ENCODE assay signal across 8 cellular contexts in genomic region chr14:61752626-61753025, GRCh38. TPM values are rescaled to one million over a fixed set of nuclear protein-coding genes. Genes with fewer than 3 reads are reported as not detected.
DNase-seq lines count a peak whose midpoint lies in the region; ATAC-seq and TF ChIP-seq lines count a peak whose summit lies in the region.

No MANE protein-coding gene starts in this region.

- H3K4me3 Mint-ChIP-seq in naive B cell, result peak overlapping the region in 3 of 8 donors; percentile 61 to 82 (median 72)

- H3K27ac Mint-ChIP-seq in naive B cell, result peak overlapping the region in 3 of 6 donors; percentile 1 to 69 (median 58)

- H3K27me3 Mint-ChIP-seq in naive B cell, result no peaks in the 10 kb centered on the region

- ATAC-seq in GM18520 (IDR thresholded peaks at IDR 0.05; ENCODE audit: unreplicated experiment) (peak; percentile 26), HG02870 (IDR thresholded peaks at IDR 0.05; ENCODE audit: unreplicated experiment) (peak; percentile 59), naive B cell (ENCODE audit: low read depth in 2 of 2) (peak; percentile 39 to 46)

- no peak overlapping the region for H3K4me3 ChIP-seq in tibial artery

- intact Hi-C loops in tibial artery (cut with DNase I; ENCODE audit: low total_unique reads), result loop anchor here (5.0 kb wide), 1 partner anchor 55 kb away; the partner anchor contains the start of gene HIF1A

- H3K36me3 ChIP-seq in tibial artery, result no peaks in the 10 kb centered on the region

- H3K27me3 ChIP-seq in tibial artery, result no peaks in the 10 kb centered on the region

- H3K9me3 ChIP-seq in tibial artery, result no peaks in the 10 kb centered on the region

- peaks cover 27 to 36% (median 27%) of the 10 kb centered on the region in 3 donors for H3K4me1 Mint-ChIP-seq in naive B cell

- DNase-seq in OCI-M1 (lab: John Stamatoyannopoulos, UW) (peak; percentile 31), naive B cell (peak; percentile 58), tibial artery (no peak), NCI-H1048 (lab: John Stamatoyannopoulos, UW) (no peak), UCSD-AML1 (lab: John Stamatoyannopoulos, UW; ENCODE audit: unreplicated experiment) (no peak)
- DNase-seq in activated CD4-positive, alpha-beta T cell treated with anti-CD3 and anti-CD28 coated beads for 48 hours, result no peak

- peaks cover 0 to 5% of the 10 kb centered on the region in 2 donors for H3K36me3 Mint-ChIP-seq in naive B cell

- peaks cover 0 to 33% (median 3%) of the 10 kb centered on the region in 4 donors for H3K4me1 ChIP-seq in tibial artery

- TF ChIP-seq CTCF in tibial artery (IDR thresholded peaks at IDR 0.05), result no peak

- H3K9me3 Mint-ChIP-seq in naive B cell, result peaks cover 0 to 2% (median 0%) of the 10 kb centered on the region in 7 donors

- H3K27ac ChIP-seq in tibial artery, result peak overlapping the region in 1 of 2 donors; percentile 93

RNA-seq across cellular contexts. Expression of gene SNAPC1, which starts 9.6 kb away (rescaled TPM):
- 1 to 10 TPM; 5.2 to 7.2 (median 6.4) TPM for polyA plus RNA-seq in naive B cell (ENCODE audit: low read depth in 6 of 6)

RNA-seq across cellular contexts. Expression of gene HIF1A, which starts 57.3 kb away (rescaled TPM):
- polyA plus RNA-seq in naive B cell (ENCODE audit: low read depth in 6 of 6), result 100 to 1,000 TPM; 109 to 152 (median 125) TPM

RNA-seq across cellular contexts. Expression of gene SYT16, which starts 59.9 kb away (rescaled TPM):
- polyA plus RNA-seq in naive B cell (ENCODE audit: low read depth in 6 of 6), result under 1 TPM in 1 of 6 donors, not detected in 5; 0.15 TPM

Comparison
In these comparisons a context has a peak if more than half of its experiments do, and no peak if none do; other contexts are left out.
1. DNase-seq: peak in OCI-M1 (single experiment) and naive B cell (single experiment); none in tibial artery (0 of 2), NCI-H1048 (single experiment), activated CD4-positive, alpha-beta T cell treated with anti-CD3 and anti-CD28 coated beads for 48 hours (single experiment) and UCSD-AML1 (single experiment).
2. Peak in every context shown above with its lines, with median percentiles within 50 percentile points of each other: ATAC-seq.